In genomic region chr1:212289262-212290077, GRCh38 we compare ENCODE assay signal across 1 cellular context.
TF ChIP-seq lines count a peak whose summit lies in the region.

No MANE protein-coding gene starts in this region.

TF ChIP-seq in liver, 16 proteins besides CTCF, POLR2A, EP300 and RAD21:
- peak; percentile 17 for TF ChIP-seq REST (IDR thresholded peaks at IDR 0.05)
- TF ChIP-seq, protein P1, sequence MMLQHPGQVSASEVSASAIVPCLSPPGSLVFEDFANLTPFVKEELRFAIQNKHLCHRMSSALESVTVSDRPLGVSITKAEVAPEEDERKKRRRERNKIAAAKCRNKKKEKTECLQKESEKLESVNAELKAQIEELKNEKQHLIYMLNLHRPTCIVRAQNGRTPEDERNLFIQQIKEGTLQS (IDR thresholded peaks at IDR 0.05), result no peak
- TF ChIP-seq HNF4A (conservative IDR thresholded peaks at IDR 0.05), result peak in 1 of 2 donors; percentile 31
- TF ChIP-seq RXRA (IDR thresholded peaks at IDR 0.05), result peak; percentile 45 to 49
